8 cellular contexts compared by ENCODE assay signal in the genomic region with DNA sequence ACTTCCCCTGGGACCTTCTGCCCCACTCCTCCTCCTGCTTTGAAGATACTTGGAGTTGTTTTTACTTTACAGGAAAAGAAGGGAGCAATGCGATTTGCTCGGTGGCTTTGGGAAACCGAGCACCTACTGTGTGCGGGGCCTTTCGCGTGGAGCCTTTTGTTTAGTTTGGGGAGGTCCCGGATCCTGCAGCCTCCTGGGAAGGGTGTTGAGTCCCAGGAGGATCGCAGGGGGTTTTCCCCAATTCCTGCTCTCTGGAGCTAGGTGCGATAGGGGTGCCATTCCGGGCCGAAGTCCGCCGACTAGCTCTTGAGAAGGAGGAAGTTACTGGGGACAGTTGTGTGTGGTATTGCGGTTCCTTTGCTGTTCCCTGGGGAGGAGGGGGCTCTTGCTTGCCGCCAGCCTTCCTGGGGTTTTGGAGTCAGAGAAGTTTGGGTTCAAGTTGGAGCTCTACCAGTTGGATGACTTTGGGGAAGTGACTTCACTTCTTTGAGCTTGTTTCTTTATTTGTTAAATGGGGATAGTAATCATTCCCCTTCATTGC. TPM values are rescaled to one million over a fixed set of nuclear protein-coding genes. Genes with fewer than 3 reads are reported as not detected.
A peak's percentile ranks its signal among the peaks of the same experiment; 100 is the strongest.
DNase-seq lines count a peak whose midpoint lies in the region; ATAC-seq, FAIRE-seq and TF ChIP-seq lines count a peak whose summit lies in the region.

No MANE protein-coding gene starts in this region.

- no peaks in the 10 kb centered on the region for H4K20me1 ChIP-seq in smooth muscle cell (ENCODE audit: low read depth)

- no peak for FAIRE-seq in frontal cortex (lab: Jason Lieb, UNC)

- no peaks in the 10 kb centered on the region for H3F3A ChIP-seq in smooth muscle cell (ENCODE audit: low read depth)

- H3K36me3 Mint-ChIP-seq in activated T-cell treated with anti-CD3 and anti-CD28 coated beads, Interleukin-2, amount 50 U/mL, for 4 hours (ENCODE audit: insufficient read depth), result no peaks in the 10 kb centered on the region

- H3K9me3 ChIP-seq in HUES6 (ENCODE audit: control insufficient read depth, insufficient read depth, low read depth, low read length), result no peaks in the 10 kb centered on the region
- H3K9me3 ChIP-seq in iPS DF 6.9 (ENCODE audit: control insufficient read depth, insufficient read depth, low read length), result no peaks in the 10 kb centered on the region
- H3K9me3 ChIP-seq in smooth muscle cell (replicated peaks; ENCODE audit: low read depth), result no peaks in the 10 kb centered on the region

- H3K9ac ChIP-seq in HUES6 (ENCODE audit: low read length) (peak overlapping the region; percentile 72), smooth muscle cell (ENCODE audit: low read depth) (no peak overlapping the region)

- DNase-seq in activated T-cell treated with anti-CD3 and anti-CD28 coated beads, Interleukin-2, amount 50 U/mL, for 4 hours, result no peak
- DNase-seq in activated T-cell treated with anti-CD3 and anti-CD28 coated beads, Interleukin-2, amount 50 U/mL, for 1 hour, result no peak
- peak; percentile 15 to 24 for DNase-seq in activated CD4-positive, alpha-beta T cell treated with anti-CD3 and anti-CD28 coated beads, Interleukin-2, amount 50 U/mL, for 48 hours
- DNase-seq in iPS DF 6.9 (ENCODE audit: low read depth, low spot score), result no peak
- DNase-seq in smooth muscle cell (lab: John Stamatoyannopoulos, UW; ENCODE audit: unreplicated experiment), result no peak
- no peak for DNase-seq in NCI-H446 (lab: John Stamatoyannopoulos, UW)
- no peak for DNase-seq in frontal cortex (ENCODE audit: low spot score in 2 of 2)

- H3K79me2 ChIP-seq in smooth muscle cell (ENCODE audit: low read depth), result peaks cover 3% of the 10 kb centered on the region

- no peak overlapping the region for H3K27ac ChIP-seq in HUES6 (ENCODE audit: low read depth, low read length)
- H3K27ac ChIP-seq in iPS DF 6.9 (ENCODE audit: low read length), result no peak overlapping the region
- H3K27ac ChIP-seq in smooth muscle cell (ENCODE audit: low read depth), result no peak overlapping the region

- H3K4me1 Mint-ChIP-seq in activated T-cell treated with anti-CD3 and anti-CD28 coated beads, Interleukin-2, amount 50 U/mL, for 4 hours (ENCODE audit: low read depth), result peaks cover 24% of the 10 kb centered on the region

- no peak for ATAC-seq in activated T-cell treated with anti-CD3 and anti-CD28 coated beads, Interleukin-2, amount 50 U/mL, for 4 hours

- peak overlapping the region; percentile 62 for H2AFZ ChIP-seq in smooth muscle cell (ENCODE audit: low read depth)

- TF ChIP-seq CTCF in smooth muscle cell (IDR thresholded peaks at IDR 0.05; ENCODE audit: borderline replicate concordance, insufficient read depth, poor library complexity, severe bottlenecking), result no peak

- H3K27me3 Mint-ChIP-seq in activated T-cell treated with anti-CD3 and anti-CD28 coated beads, Interleukin-2, amount 50 U/mL, for 4 hours (ENCODE audit: low read depth), result no peaks in the 10 kb centered on the region

- peak overlapping the region; percentile 92 for H3K4me3 Mint-ChIP-seq in activated T-cell treated with anti-CD3 and anti-CD28 coated beads, Interleukin-2, amount 50 U/mL, for 4 hours

- H3K4me1 ChIP-seq in HUES6 (ENCODE audit: control insufficient read depth, insufficient read depth, low read length) (peaks cover 18% of the 10 kb centered on the region), iPS DF 6.9 (ENCODE audit: control insufficient read depth, insufficient read depth, low read length) (peaks cover 1% of the 10 kb centered on the region; the same call in 1 of the 2 replicates), smooth muscle cell (ENCODE audit: low read depth) (peaks cover 14% of the 10 kb centered on the region)

- no peaks in the 10 kb centered on the region for H3K27me3 ChIP-seq in HUES6 (ENCODE audit: control insufficient read depth, insufficient read depth, low read length)
- no peaks in the 10 kb centered on the region for H3K27me3 ChIP-seq in iPS DF 6.9 (ENCODE audit: control insufficient read depth, insufficient read depth, low read length)
- no peaks in the 10 kb centered on the region for H3K27me3 ChIP-seq in smooth muscle cell (ENCODE audit: low read depth)

- WGBS in iPS DF 6.9 (ENCODE audit: insufficient coverage, insufficient read length), result no CpG with 5 or more reads among the region's 15 CpGs
- 5% methylated on average over 15 of the region's 15 CpGs for WGBS in smooth muscle cell (ENCODE audit: low lambda C conversion rate)

- H3K36me3 ChIP-seq in HUES6 (ENCODE audit: control insufficient read depth, insufficient read depth, low read length) (no peaks in the 10 kb centered on the region), iPS DF 6.9 (ENCODE audit: control insufficient read depth, insufficient read depth, low read length) (no peaks in the 10 kb centered on the region), smooth muscle cell (ENCODE audit: low read depth) (no peaks in the 10 kb centered on the region)

- peak overlapping the region; percentile 95 for H3K4me2 ChIP-seq in smooth muscle cell

- H3K4me3 ChIP-seq in HUES6 (ENCODE audit: low read depth, low read length), result peak overlapping the region; percentile 60
- H3K4me3 ChIP-seq in iPS DF 6.9 (ENCODE audit: low read length), result peak overlapping the region; percentile 85
- peak overlapping the region; percentile 59 for H3K4me3 ChIP-seq in smooth muscle cell

- H3K9me3 Mint-ChIP-seq in activated T-cell treated with anti-CD3 and anti-CD28 coated beads, Interleukin-2, amount 50 U/mL, for 4 hours, result no peaks in the 10 kb centered on the region

RNA-seq across cellular contexts. Expression of gene BRI3BP, which starts 1.1 kb away (rescaled TPM):
- 10 to 100 TPM; 23.7 to 29.8 (median 25.6) TPM for total RNA-seq in activated T-cell treated with anti-CD3 and anti-CD28 coated beads, Interleukin-2, amount 50 U/mL, for 4 hours
- total RNA-seq in smooth muscle cell (1.3 and 1.8 TPM in 2 replicates), frontal cortex (21.6 TPM)
- 1.2 and 2.3 TPM in 2 replicates for polyA plus RNA-seq in smooth muscle cell

RNA-seq across cellular contexts. Expression of gene DHX37, which starts 5.6 kb away (rescaled TPM):
- total RNA-seq in activated T-cell treated with anti-CD3 and anti-CD28 coated beads, Interleukin-2, amount 50 U/mL, for 4 hours, result 10 to 100 TPM; 85.1 to 86.3 (median 85.2) TPM
- total RNA-seq in smooth muscle cell (4.2 and 4.5 TPM in 2 replicates), frontal cortex (9.8 TPM)
- 7.6 and 9.7 TPM in 2 replicates for polyA plus RNA-seq in smooth muscle cell

Comparison
In these comparisons a context has a peak if more than half of its experiments do, and no peak if none do; other contexts are left out.
1. DNase-seq: peak in activated CD4-positive, alpha-beta T cell treated with anti-CD3 and anti-CD28 coated beads, Interleukin-2, amount 50 U/mL, for 48 hours (2 of 2); none in activated T-cell treated with anti-CD3 and anti-CD28 coated beads, Interleukin-2, amount 50 U/mL, for 4 hours (single experiment), activated T-cell treated with anti-CD3 and anti-CD28 coated beads, Interleukin-2, amount 50 U/mL, for 1 hour (single experiment), iPS DF 6.9 (single experiment), smooth muscle cell (single experiment), NCI-H446 (0 of 2) and frontal cortex (0 of 2).
2. Peak in every context shown above with its lines, with median percentiles within 50 percentile points of each other: H3K4me3 ChIP-seq.